Comparison of ENCODE assay signal across 36 cellular contexts in the genomic region with DNA sequence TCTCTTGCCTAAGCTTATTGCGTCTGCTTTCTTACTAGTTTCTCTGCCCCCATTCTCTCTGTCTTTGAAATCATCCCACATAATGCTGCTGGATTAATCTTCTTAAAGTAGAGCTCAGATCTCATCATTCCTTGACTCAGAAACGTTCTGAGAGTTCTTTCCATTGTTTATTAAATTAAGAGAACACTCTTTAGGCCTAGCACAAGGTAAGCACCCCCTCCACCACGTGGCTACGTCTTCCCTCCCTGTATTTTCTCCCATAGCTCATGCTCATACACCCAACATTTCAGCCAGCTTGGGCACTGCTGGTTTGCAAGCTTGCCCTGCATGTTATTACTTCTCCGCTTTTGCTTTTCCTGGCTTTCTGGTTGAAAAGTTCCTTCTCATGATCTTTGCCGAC. TPM values are rescaled to one million over a fixed set of nuclear protein-coding genes. Genes with fewer than 3 reads are reported as not detected.
"Had no signal": no experiment of that assay in that cellular context is flagged by ENCODE, and none has a peak within 500 bp of the region (broad histone marks: within the 10 kb centered on the region; RNA-seq: fewer than 3 reads in every experiment).

No MANE protein-coding gene starts in this region.

- DNase-seq: activated B cell treated with CpG ODN at 0.5 μM for 24 hours; activated CD4-positive, alpha-beta T cell treated with anti-CD3 and anti-CD28 coated beads for 48 hours; activated CD4-positive, alpha-beta T cell treated with anti-CD3 and anti-CD28 coated beads, Interleukin-2, amount 50 U/mL, for 1 hour; activated CD4-positive, alpha-beta T cell treated with anti-CD3 and anti-CD28 coated beads, Interleukin-2, amount 50 U/mL, for 48 hours; activated CD8-positive, alpha-beta memory T cell treated with anti-CD3 and anti-CD28 coated beads for 24 hours; activated CD8-positive, alpha-beta T cell treated with anti-CD3 and anti-CD28 coated beads for 36 hours; activated effector memory CD4-positive, alpha-beta T cell treated with anti-CD3 and anti-CD28 coated beads, Interleukin-2, amount 50 U/mL, for 16 hours; activated naive CD4-positive, alpha-beta T cell treated with anti-CD3 and anti-CD28 coated beads for 36 hours; activated naive CD8-positive, alpha-beta T cell treated with anti-CD3 and anti-CD28 coated beads for 36 hours; activated naive CD8-positive, alpha-beta T cell treated with anti-CD3 and anti-CD28 coated beads, Interleukin-2, amount 50 U/mL, for 24 hours; activated T-cell treated with anti-CD3 and anti-CD28 coated beads, Interleukin-2, amount 50 U/mL, for 4 hours; adrenal gland; amygdala; aorta; body of pancreas; central memory CD4-positive, alpha-beta T cell; cerebellar nuclear complex; colonic mucosa; effector CD8-positive, alpha-beta T cell; esophagus squamous epithelium; foreskin melanocyte; T1000; WERI-Rb-1 had no signal

- H3K4me1 ChIP-seq: adrenal gland, body of pancreas, colonic mucosa, esophagus squamous epithelium, gastroesophageal sphincter had no signal

- H3K27ac ChIP-seq: adrenal gland, body of pancreas, colonic mucosa, epithelial cell of prostate, esophagus squamous epithelium, gastroesophageal sphincter, WERI-Rb-1 had no signal

- H3K27ac Mint-ChIP-seq: activated B cell treated with CpG ODN at 0.5 μM for 24 hours; activated CD8-positive, alpha-beta T cell treated with anti-CD3 and anti-CD28 coated beads for 36 hours; activated naive CD4-positive, alpha-beta T cell treated with anti-CD3 and anti-CD28 coated beads for 36 hours; activated naive CD4-positive, alpha-beta T cell treated with anti-CD3 and anti-CD28 coated beads, Interleukin-2, amount 50 U/mL, for 24 hours; activated naive CD8-positive, alpha-beta T cell treated with anti-CD3 and anti-CD28 coated beads for 36 hours; activated naive CD8-positive, alpha-beta T cell treated with anti-CD3 and anti-CD28 coated beads, Interleukin-2, amount 50 U/mL, for 24 hours; activated T-helper 17 cell treated with anti-CD3 and anti-CD28 coated beads, Interleukin-2, amount 50 U/mL, for 72 hours; T-helper 1 cell treated with Interleukin-12 subunit alpha and Interleukin-12 subunit beta and Interleukin-4 antibody, amounts not matched to agents 30 μg/mL and 1 μg/mL, for 36 hours had no signal

- H3K9me3 Mint-ChIP-seq: activated CD8-positive, alpha-beta T cell treated with anti-CD3 and anti-CD28 coated beads for 36 hours; activated naive CD4-positive, alpha-beta T cell treated with anti-CD3 and anti-CD28 coated beads for 36 hours; activated naive CD4-positive, alpha-beta T cell treated with anti-CD3 and anti-CD28 coated beads, Interleukin-2, amount 50 U/mL, for 24 hours; activated naive CD8-positive, alpha-beta T cell treated with anti-CD3 and anti-CD28 coated beads for 36 hours; activated naive CD8-positive, alpha-beta T cell treated with anti-CD3 and anti-CD28 coated beads, Interleukin-2, amount 50 U/mL, for 24 hours; activated T-cell treated with anti-CD3 and anti-CD28 coated beads, Interleukin-2, amount 50 U/mL, for 4 hours; T-helper 1 cell treated with Interleukin-12 subunit alpha and Interleukin-12 subunit beta and Interleukin-4 antibody, amounts not matched to agents 30 μg/mL and 1 μg/mL, for 36 hours had no signal

- FAIRE-seq: endometrium, endothelial cell of umbilical vein had no signal

- H3K4me1 Mint-ChIP-seq: activated B cell treated with CpG ODN at 0.5 μM for 24 hours; activated naive CD4-positive, alpha-beta T cell treated with anti-CD3 and anti-CD28 coated beads, Interleukin-2, amount 50 U/mL, for 24 hours; activated naive CD8-positive, alpha-beta T cell treated with anti-CD3 and anti-CD28 coated beads for 36 hours; activated naive CD8-positive, alpha-beta T cell treated with anti-CD3 and anti-CD28 coated beads, Interleukin-2, amount 50 U/mL, for 24 hours; activated T-helper 17 cell treated with anti-CD3 and anti-CD28 coated beads, Interleukin-2, amount 50 U/mL, for 72 hours had no signal

- H3K36me3 Mint-ChIP-seq: activated naive CD4-positive, alpha-beta T cell treated with anti-CD3 and anti-CD28 coated beads, Interleukin-2, amount 50 U/mL, for 24 hours; activated naive CD8-positive, alpha-beta T cell treated with anti-CD3 and anti-CD28 coated beads for 36 hours had no signal

- H3K4me3 Mint-ChIP-seq: activated B cell treated with CpG ODN at 0.5 μM for 24 hours; activated CD8-positive, alpha-beta T cell treated with anti-CD3 and anti-CD28 coated beads for 36 hours; activated naive CD4-positive, alpha-beta T cell treated with anti-CD3 and anti-CD28 coated beads for 36 hours; activated naive CD4-positive, alpha-beta T cell treated with anti-CD3 and anti-CD28 coated beads, Interleukin-2, amount 50 U/mL, for 24 hours; activated naive CD8-positive, alpha-beta T cell treated with anti-CD3 and anti-CD28 coated beads for 36 hours; activated naive CD8-positive, alpha-beta T cell treated with anti-CD3 and anti-CD28 coated beads, Interleukin-2, amount 50 U/mL, for 24 hours; activated T-cell treated with anti-CD3 and anti-CD28 coated beads, Interleukin-2, amount 50 U/mL, for 4 hours; activated T-helper 17 cell treated with anti-CD3 and anti-CD28 coated beads, Interleukin-2, amount 50 U/mL, for 72 hours; T-helper 1 cell treated with Interleukin-12 subunit alpha and Interleukin-12 subunit beta and Interleukin-4 antibody, amounts not matched to agents 30 μg/mL and 1 μg/mL, for 36 hours had no signal

- H3K4me3 ChIP-seq: adrenal gland, body of pancreas, colonic mucosa, esophagus squamous epithelium, gastroesophageal sphincter had no signal

- H3K9me3 ChIP-seq: adrenal gland, body of pancreas, colonic mucosa, esophagus squamous epithelium, gastroesophageal sphincter had no signal

- H3K36me3 ChIP-seq: adrenal gland, colonic mucosa, esophagus squamous epithelium, gastroesophageal sphincter, WERI-Rb-1 had no signal

- H3K27me3 ChIP-seq: adrenal gland, body of pancreas, colonic mucosa, esophagus squamous epithelium, gastroesophageal sphincter had no signal

RNA-seq across cellular contexts. Expression of gene CNMD, which starts 26.4 kb away (rescaled TPM):
- total RNA-seq: activated B cell treated with CpG ODN at 0.5 μM for 24 hours; activated CD8-positive, alpha-beta T cell treated with anti-CD3 and anti-CD28 coated beads for 36 hours; activated naive CD4-positive, alpha-beta T cell treated with anti-CD3 and anti-CD28 coated beads for 36 hours; activated naive CD8-positive, alpha-beta T cell treated with anti-CD3 and anti-CD28 coated beads for 36 hours; activated T-cell treated with anti-CD3 and anti-CD28 coated beads, Interleukin-2, amount 50 U/mL, for 4 hours; activated T-helper 17 cell treated with anti-CD3 and anti-CD28 coated beads, Interleukin-2, amount 50 U/mL, for 72 hours; adrenal gland; aorta; dermis microvascular lymphatic vessel endothelial cell; endothelial cell of umbilical vein; esophagus squamous epithelium; fibroblast of lung; fibroblast of villous mesenchyme; gastroesophageal sphincter; glomerular endothelial cell; T-helper 2 cell treated with Interferon-gamma antibody and Interleukin-4, amounts not matched to agents 100 ng/mL and 5 ng/mL, for 36 hours had no signal
- polyA plus RNA-seq: adrenal gland, aorta, endothelial cell of umbilical vein, esophagus, fibroblast of lung had no signal
